In the genomic region with DNA sequence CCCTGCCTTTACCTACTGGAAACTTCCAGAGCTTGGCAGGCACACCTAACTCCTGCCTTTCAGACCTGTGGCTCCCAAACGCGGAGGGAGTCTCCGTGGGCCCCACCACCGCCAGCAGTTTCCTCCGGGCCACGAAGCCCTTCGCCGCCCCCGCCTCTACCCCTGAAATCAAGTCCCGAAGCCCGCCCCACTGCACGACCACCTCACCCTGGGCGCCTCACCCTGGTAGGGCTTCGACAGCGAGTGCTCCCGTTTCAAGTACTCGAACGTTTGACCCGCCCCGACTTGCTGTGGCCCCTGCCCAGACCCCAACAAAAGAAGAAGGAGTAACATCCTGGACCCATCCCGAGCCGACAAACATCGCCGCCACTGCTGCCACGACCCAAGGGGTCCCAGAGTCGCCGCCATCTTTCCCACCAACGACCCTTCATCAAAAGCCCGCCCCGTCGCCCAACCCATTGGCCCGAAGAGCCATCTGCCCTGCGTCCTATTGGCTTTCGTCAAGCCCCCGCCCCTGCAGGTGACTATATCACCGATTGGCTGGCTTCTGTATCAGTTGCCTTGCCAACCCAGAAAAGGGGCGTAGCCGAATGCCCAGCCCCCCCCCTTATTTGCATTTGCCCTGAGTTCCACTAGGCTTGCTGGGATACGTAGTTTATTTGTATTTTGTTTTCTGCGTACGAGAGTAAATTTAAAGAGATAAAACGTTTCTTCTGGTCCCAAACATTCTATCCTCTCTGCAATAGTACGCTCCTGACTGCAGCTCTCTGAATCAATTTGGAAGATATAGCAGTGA, we compare ENCODE assay signal across 1 cellular context.
TF ChIP-seq lines count a peak whose summit lies in the region.

A gene with protein sequence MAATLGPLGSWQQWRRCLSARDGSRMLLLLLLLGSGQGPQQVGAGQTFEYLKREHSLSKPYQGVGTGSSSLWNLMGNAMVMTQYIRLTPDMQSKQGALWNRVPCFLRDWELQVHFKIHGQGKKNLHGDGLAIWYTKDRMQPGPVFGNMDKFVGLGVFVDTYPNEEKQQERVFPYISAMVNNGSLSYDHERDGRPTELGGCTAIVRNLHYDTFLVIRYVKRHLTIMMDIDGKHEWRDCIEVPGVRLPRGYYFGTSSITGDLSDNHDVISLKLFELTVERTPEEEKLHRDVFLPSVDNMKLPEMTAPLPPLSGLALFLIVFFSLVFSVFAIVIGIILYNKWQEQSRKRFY (minus strand): TSS at position 432 of the 796 bp plus-strand sequence. CDS start 24 bp downstream, at position 408.

TF ChIP-seq in HepG2, 621 proteins besides CTCF, POLR2A, EP300 and RAD21 (continued from another document and continues in another):
- TF ChIP-seq, protein P1, sequence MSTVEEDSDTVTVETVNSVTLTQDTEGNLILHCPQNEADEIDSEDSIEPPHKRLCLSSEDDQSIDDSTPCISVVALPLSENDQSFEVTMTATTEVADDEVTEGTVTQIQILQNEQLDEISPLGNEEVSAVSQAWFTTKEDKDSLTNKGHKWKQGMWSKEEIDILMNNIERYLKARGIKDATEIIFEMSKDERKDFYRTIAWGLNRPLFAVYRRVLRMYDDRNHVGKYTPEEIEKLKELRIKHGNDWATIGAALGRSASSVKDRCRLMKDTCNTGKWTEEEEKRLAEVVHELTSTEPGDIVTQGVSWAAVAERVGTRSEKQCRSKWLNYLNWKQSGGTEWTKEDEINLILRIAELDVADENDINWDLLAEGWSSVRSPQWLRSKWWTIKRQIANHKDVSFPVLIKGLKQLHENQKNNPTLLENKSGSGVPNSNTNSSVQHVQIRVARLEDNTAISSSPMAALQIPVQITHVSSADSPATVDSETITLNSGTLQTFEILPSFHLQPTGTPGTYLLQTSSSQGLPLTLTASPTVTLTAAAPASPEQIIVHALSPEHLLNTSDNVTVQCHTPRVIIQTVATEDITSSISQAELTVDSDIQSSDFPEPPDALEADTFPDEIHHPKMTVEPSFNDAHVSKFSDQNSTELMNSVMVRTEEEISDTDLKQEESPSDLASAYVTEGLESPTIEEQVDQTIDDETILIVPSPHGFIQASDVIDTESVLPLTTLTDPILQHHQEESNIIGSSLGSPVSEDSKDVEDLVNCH (CRISPR knock-in tag; IDR thresholded peaks at IDR 0.05), result 0 out of 2 replicates have a peak, but pooled peaks have one; percentile 78
- TF ChIP-seq ZSCAN30 (CRISPR knock-in tag; IDR thresholded peaks at IDR 0.05), result no peak
- no peak for TF ChIP-seq U2AF1 (optimal IDR thresholded peaks at IDR 0.05; ENCODE audit: low read depth, low read length)
- TF ChIP-seq, protein P2, sequence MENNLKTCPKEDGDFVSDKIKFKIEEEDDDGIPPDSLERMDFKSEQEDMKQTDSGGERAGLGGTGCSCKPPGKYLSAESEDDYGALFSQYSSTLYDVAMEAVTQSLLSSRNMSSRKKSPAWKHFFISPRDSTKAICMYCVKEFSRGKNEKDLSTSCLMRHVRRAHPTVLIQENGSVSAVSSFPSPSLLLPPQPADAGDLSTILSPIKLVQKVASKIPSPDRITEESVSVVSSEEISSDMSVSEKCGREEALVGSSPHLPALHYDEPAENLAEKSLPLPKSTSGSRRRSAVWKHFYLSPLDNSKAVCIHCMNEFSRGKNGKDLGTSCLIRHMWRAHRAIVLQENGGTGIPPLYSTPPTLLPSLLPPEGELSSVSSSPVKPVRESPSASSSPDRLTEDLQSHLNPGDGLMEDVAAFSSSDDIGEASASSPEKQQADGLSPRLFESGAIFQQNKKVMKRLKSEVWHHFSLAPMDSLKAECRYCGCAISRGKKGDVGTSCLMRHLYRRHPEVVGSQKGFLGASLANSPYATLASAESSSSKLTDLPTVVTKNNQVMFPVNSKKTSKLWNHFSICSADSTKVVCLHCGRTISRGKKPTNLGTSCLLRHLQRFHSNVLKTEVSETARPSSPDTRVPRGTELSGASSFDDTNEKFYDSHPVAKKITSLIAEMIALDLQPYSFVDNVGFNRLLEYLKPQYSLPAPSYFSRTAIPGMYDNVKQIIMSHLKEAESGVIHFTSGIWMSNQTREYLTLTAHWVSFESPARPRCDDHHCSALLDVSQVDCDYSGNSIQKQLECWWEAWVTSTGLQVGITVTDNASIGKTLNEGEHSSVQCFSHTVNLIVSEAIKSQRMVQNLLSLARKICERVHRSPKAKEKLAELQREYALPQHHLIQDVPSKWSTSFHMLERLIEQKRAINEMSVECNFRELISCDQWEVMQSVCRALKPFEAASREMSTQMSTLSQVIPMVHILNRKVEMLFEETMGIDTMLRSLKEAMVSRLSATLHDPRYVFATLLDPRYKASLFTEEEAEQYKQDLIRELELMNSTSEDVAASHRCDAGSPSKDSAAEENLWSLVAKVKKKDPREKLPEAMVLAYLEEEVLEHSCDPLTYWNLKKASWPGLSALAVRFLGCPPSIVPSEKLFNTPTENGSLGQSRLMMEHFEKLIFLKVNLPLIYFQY (CRISPR knock-in tag; IDR thresholded peaks at IDR 0.05; ENCODE audit: borderline replicate concordance), result no peak
- TF ChIP-seq ZNF10 (CRISPR knock-in tag; IDR thresholded peaks at IDR 0.05; ENCODE audit: borderline replicate concordance, low read depth), result no peak
- TF ChIP-seq, protein P3, sequence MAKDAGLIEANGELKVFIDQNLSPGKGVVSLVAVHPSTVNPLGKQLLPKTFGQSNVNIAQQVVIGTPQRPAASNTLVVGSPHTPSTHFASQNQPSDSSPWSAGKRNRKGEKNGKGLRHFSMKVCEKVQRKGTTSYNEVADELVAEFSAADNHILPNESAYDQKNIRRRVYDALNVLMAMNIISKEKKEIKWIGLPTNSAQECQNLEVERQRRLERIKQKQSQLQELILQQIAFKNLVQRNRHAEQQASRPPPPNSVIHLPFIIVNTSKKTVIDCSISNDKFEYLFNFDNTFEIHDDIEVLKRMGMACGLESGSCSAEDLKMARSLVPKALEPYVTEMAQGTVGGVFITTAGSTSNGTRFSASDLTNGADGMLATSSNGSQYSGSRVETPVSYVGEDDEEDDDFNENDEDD (CRISPR knock-in tag; IDR thresholded peaks at IDR 0.05; ENCODE audit: borderline replicate concordance), result no peak
- 0 out of 2 replicates have a peak, but pooled peaks have one; percentile 61 for TF ChIP-seq ZIK1 (CRISPR knock-in tag; IDR thresholded peaks at IDR 0.05; ENCODE audit: borderline replicate concordance, low read depth)
- TF ChIP-seq HNF4A (CRISPR knock-in tag; IDR thresholded peaks at IDR 0.05), result no peak; the same call in 1 of the 2 replicates
- no peak for TF ChIP-seq MBNL3 (CRISPR knock-in tag; conservative IDR thresholded peaks at IDR 0.05)
- TF ChIP-seq, protein P4, sequence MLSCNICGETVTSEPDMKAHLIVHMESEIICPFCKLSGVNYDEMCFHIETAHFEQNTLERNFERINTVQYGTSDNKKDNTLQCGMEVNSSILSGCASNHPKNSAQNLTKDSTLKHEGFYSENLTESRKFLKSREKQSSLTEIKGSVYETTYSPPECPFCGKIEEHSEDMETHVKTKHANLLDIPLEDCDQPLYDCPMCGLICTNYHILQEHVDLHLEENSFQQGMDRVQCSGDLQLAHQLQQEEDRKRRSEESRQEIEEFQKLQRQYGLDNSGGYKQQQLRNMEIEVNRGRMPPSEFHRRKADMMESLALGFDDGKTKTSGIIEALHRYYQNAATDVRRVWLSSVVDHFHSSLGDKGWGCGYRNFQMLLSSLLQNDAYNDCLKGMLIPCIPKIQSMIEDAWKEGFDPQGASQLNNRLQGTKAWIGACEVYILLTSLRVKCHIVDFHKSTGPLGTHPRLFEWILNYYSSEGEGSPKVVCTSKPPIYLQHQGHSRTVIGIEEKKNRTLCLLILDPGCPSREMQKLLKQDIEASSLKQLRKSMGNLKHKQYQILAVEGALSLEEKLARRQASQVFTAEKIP (CRISPR knock-in tag; IDR thresholded peaks at IDR 0.05; ENCODE audit: borderline replicate concordance), result no peak
- no peak for TF ChIP-seq HNF4G (IDR thresholded peaks at IDR 0.05; ENCODE audit: borderline replicate concordance, low read depth, low read length)
- no peak for TF ChIP-seq HNF4G (CRISPR knock-in tag; IDR thresholded peaks at IDR 0.05; ENCODE audit: borderline replicate concordance, low read depth)
- no peak for TF ChIP-seq ZNF619 (CRISPR knock-in tag; IDR thresholded peaks at IDR 0.05)
- peak; percentile 60 for TF ChIP-seq SRSF1 (optimal IDR thresholded peaks at IDR 0.05; ENCODE audit: low read depth, low read length)
- TF ChIP-seq ZC3H13 (CRISPR knock-in tag; IDR thresholded peaks at IDR 0.05), result no peak
- TF ChIP-seq, protein P5, sequence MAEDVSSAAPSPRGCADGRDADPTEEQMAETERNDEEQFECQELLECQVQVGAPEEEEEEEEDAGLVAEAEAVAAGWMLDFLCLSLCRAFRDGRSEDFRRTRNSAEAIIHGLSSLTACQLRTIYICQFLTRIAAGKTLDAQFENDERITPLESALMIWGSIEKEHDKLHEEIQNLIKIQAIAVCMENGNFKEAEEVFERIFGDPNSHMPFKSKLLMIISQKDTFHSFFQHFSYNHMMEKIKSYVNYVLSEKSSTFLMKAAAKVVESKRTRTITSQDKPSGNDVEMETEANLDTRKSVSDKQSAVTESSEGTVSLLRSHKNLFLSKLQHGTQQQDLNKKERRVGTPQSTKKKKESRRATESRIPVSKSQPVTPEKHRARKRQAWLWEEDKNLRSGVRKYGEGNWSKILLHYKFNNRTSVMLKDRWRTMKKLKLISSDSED (CRISPR knock-in tag; IDR thresholded peaks at IDR 0.05), result no peak
- TF ChIP-seq HNRNPK (IDR thresholded peaks at IDR 0.05; ENCODE audit: low read depth, low read length, poor library complexity, severe bottlenecking), result no peak
- TF ChIP-seq ZNF331 (CRISPR knock-in tag; IDR thresholded peaks at IDR 0.05), result 0 out of 2 replicates have a peak, but pooled peaks have one; percentile 29
- TF ChIP-seq, protein P6, sequence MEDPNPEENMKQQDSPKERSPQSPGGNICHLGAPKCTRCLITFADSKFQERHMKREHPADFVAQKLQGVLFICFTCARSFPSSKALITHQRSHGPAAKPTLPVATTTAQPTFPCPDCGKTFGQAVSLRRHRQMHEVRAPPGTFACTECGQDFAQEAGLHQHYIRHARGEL (CRISPR knock-in tag; IDR thresholded peaks at IDR 0.05), result no peak
- TF ChIP-seq FOXA3 (CRISPR knock-in tag; IDR thresholded peaks at IDR 0.05), result peak; percentile 14; the same call in 1 of the 2 replicates
- TF ChIP-seq ZNF367 (CRISPR knock-in tag; IDR thresholded peaks at IDR 0.05; ENCODE audit: borderline replicate concordance), result no peak
- TF ChIP-seq ZBTB20 (CRISPR knock-in tag; IDR thresholded peaks at IDR 0.05; ENCODE audit: borderline replicate concordance, low read depth), result no peak
- TF ChIP-seq, protein P7, sequence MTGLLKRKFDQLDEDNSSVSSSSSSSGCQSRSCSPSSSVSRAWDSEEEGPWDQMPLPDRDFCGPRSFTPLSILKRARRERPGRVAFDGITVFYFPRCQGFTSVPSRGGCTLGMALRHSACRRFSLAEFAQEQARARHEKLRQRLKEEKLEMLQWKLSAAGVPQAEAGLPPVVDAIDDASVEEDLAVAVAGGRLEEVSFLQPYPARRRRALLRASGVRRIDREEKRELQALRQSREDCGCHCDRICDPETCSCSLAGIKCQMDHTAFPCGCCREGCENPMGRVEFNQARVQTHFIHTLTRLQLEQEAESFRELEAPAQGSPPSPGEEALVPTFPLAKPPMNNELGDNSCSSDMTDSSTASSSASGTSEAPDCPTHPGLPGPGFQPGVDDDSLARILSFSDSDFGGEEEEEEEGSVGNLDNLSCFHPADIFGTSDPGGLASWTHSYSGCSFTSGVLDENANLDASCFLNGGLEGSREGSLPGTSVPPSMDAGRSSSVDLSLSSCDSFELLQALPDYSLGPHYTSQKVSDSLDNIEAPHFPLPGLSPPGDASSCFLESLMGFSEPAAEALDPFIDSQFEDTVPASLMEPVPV (CRISPR knock-in tag; IDR thresholded peaks at IDR 0.05), result peak; percentile 70; the same call in 1 of the 2 replicates
- 0 out of 2 replicates have a peak, but pooled peaks have one; percentile 23 for TF ChIP-seq MAFF (IDR thresholded peaks at IDR 0.05; ENCODE audit: low read depth, low read length)
- TF ChIP-seq ZSCAN22 (CRISPR knock-in tag; IDR thresholded peaks at IDR 0.05), result 0 out of 2 replicates have a peak, but pooled peaks have one; percentile 52
- TF ChIP-seq ZNF761 (CRISPR knock-in tag; conservative IDR thresholded peaks at IDR 0.05), result 0 out of 2 replicates have a peak, but pooled peaks have one; percentile 76
- no peak for TF ChIP-seq BCL6 (CRISPR knock-in tag; IDR thresholded peaks at IDR 0.05)
- no peak for TF ChIP-seq MZF1 (CRISPR knock-in tag; IDR thresholded peaks at IDR 0.05; ENCODE audit: borderline replicate concordance)
- TF ChIP-seq NFE2L1 (CRISPR knock-in tag; IDR thresholded peaks at IDR 0.05; ENCODE audit: borderline replicate concordance), result no peak
